ENCODE assay signal across 8 cellular contexts in the genomic region with DNA sequence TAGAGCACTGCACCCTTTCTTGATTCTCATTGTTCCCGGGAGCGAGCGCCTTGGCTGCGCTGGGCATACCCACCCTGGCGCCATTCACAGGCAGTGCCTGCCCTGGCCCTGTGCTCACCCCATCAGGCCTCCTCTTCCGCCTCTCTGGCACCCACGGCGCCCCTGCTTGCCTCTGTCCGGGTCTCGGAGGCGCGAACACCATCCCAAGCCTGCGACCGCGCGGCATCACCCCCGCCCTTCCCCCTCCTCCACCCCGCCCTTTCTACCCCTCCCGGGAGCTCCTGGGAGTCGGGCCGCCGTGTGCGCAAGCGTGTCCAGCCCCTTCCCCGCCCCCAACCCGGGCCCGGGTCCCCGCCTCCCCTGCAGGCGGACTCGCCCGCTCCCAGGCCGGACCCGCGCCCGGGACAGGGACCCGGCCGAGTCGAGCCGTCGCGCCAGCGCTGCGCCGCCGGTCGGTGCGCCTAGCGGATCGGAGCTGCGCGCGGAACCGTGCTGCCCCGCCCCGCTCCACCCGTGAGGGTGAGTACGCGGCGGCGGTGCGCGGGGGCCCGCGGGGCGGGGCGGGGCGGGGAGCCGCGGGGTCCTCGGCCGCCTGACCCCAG. TPM values are rescaled to one million over a fixed set of nuclear protein-coding genes. Genes with fewer than 3 reads are reported as not detected.
DNase-seq lines count a peak whose midpoint lies in the region; ATAC-seq and TF ChIP-seq lines count a peak whose summit lies in the region.

A gene with protein sequence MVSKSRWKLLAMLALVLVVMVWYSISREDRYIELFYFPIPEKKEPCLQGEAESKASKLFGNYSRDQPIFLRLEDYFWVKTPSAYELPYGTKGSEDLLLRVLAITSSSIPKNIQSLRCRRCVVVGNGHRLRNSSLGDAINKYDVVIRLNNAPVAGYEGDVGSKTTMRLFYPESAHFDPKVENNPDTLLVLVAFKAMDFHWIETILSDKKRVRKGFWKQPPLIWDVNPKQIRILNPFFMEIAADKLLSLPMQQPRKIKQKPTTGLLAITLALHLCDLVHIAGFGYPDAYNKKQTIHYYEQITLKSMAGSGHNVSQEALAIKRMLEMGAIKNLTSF (plus strand): TSS at position 363 of the 602 bp plus-strand sequence. CDS start 50,470 bp downstream, outside the sequence.

- peaks cover 22 to 53% of the 10 kb centered on the region in 2 donors for H3K4me1 ChIP-seq in ascending aorta

- H3K27ac ChIP-seq in ascending aorta = peak within 1 kb of the TSS; percentile 80 to 86

- intact Hi-C loops in ascending aorta (cut with DNase I) = loop anchor here (1.0 to 10.0 kb wide), 4 partner anchors 88 to 763 kb away; a partner anchor contains a TSS

- TF ChIP-seq CTCF in ascending aorta (IDR thresholded peaks at IDR 0.05) = no peak
- TF ChIP-seq CTCF in retinal pigment epithelial cell (conservative IDR thresholded peaks at IDR 0.05; ENCODE audit: low read depth, low read length) = no peak

- no peaks in the 10 kb centered on the region for H3K27me3 Mint-ChIP-seq in T-helper 2 cell treated with Interferon-gamma antibody and Interleukin-4, amounts not matched to agents 5 μg/mL and 100 μg/mL, for 36 hours (ENCODE audit: low read depth)

- H3K27me3 ChIP-seq in ascending aorta = no peaks in the 10 kb centered on the region

- no peaks in the 10 kb centered on the region for H3K9me3 ChIP-seq in ascending aorta

- H3K4me3 Mint-ChIP-seq in T-helper 2 cell treated with Interferon-gamma antibody and Interleukin-4, amounts not matched to agents 5 μg/mL and 100 μg/mL, for 36 hours = peak within 1 kb of the TSS; percentile 98

- H3K36me3 ChIP-seq in ascending aorta = no peaks in the 10 kb centered on the region

- peaks cover 15% of the 10 kb centered on the region for H3K36me3 Mint-ChIP-seq in T-helper 2 cell treated with Interferon-gamma antibody and Interleukin-4, amounts not matched to agents 5 μg/mL and 100 μg/mL, for 36 hours (ENCODE audit: low read depth)

- peak within 1 kb of the TSS; percentile 81 for H3K27ac Mint-ChIP-seq in T-helper 2 cell treated with Interferon-gamma antibody and Interleukin-4, amounts not matched to agents 5 μg/mL and 100 μg/mL, for 36 hours

- H3K4me3 ChIP-seq in ascending aorta (peak within 1 kb of the TSS; percentile 84 to 88), retinal pigment epithelial cell (ENCODE audit: low read length) (peak within 1 kb of the TSS; percentile 85)

- H3K4me1 Mint-ChIP-seq in T-helper 2 cell treated with Interferon-gamma antibody and Interleukin-4, amounts not matched to agents 5 μg/mL and 100 μg/mL, for 36 hours (ENCODE audit: low read depth) = peaks cover 40% of the 10 kb centered on the region

- peak; percentile 57 for ATAC-seq in GM21786 (IDR thresholded peaks at IDR 0.05; ENCODE audit: unreplicated experiment)

- no peaks in the 10 kb centered on the region for H3K9me3 Mint-ChIP-seq in T-helper 2 cell treated with Interferon-gamma antibody and Interleukin-4, amounts not matched to agents 5 μg/mL and 100 μg/mL, for 36 hours

- DNase-seq in ELR (ENCODE audit: low read depth) (peak; percentile 78), LoVo (ENCODE audit: low spot score) (peak; percentile 66), ascending aorta (ENCODE audit: low spot score in 2 of 2) (peak in 1 of 2 donors; percentile 83), hepatic stellate cell (ENCODE audit: low spot score) (peak; percentile 90), retinal pigment epithelial cell (ENCODE audit: low read depth) (no peak), OCI-M2 (lab: John Stamatoyannopoulos, UW; ENCODE audit: unreplicated experiment) (no peak)
- peak; percentile 69 for DNase-seq in T-helper 2 cell treated with Interferon-gamma antibody and Interleukin-4, amounts not matched to agents 5 μg/mL and 100 μg/mL, for 36 hours (ENCODE audit: low spot score)

RNA-seq across cellular contexts. Expression of the gene that starts here (rescaled TPM):
- 61.4 TPM for total RNA-seq in ascending aorta

Comparison
In these comparisons a context has a peak if more than half of its experiments do, and no peak if none do; other contexts are left out.
1. DNase-seq: peak in ELR (single experiment), LoVo (single experiment), T-helper 2 cell treated with Interferon-gamma antibody and Interleukin-4, amounts not matched to agents 5 μg/mL and 100 μg/mL, for 36 hours (single experiment) and hepatic stellate cell (single experiment); none in retinal pigment epithelial cell (single experiment) and OCI-M2 (single experiment).